8 cellular contexts compared by ENCODE assay signal in the genomic region with DNA sequence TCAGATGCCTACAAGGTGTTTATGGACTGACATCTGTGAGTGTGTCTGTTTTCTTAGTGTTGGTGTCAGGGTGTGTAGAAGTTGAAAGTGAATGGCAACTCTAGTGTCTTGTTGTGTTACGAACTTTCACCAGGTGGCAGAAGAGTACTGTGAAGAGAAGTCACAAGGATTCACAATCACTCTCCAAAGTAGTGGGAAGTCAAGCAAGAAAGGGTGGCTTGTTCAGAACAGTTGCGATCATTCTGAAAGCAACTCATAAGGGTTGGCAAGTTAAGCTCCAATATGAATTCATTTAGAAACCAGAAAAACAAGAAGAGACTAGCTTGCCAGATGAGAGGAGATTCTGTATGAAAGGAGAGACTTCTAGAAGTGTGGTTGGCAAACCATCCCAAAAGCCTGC.
DNase-seq lines count a peak whose midpoint lies in the region; ATAC-seq and TF ChIP-seq lines count a peak whose summit lies in the region.

No MANE protein-coding gene starts in this region.

- no peak overlapping the region for H3K4me3 ChIP-seq in right atrium auricular region

- H3K27me3 ChIP-seq in right atrium auricular region: no peaks in the 10 kb centered on the region

- no peaks in the 10 kb centered on the region for H3K36me3 ChIP-seq in right atrium auricular region

- intact Hi-C loops in Right ventricle myocardium superior (cut with DNase I): loop anchor here (5.0 to 10.0 kb wide), 2 partner anchors 462 to 1080 kb away; partner anchors contain the start of genes CENPL, DARS2 and TNFSF4

- H3K27ac ChIP-seq in right atrium auricular region: no peak overlapping the region

- DNase-seq in Right ventricle myocardium superior (no peak), right atrium auricular region (ENCODE audit: low spot score) (no peak), HT1080 (ENCODE audit: low read depth) (peak; percentile 68), dermis blood vessel endothelial cell (peak; percentile 90), midbrain (lab: John Stamatoyannopoulos, UW) (peak; percentile 17), UCSD-AML1 (lab: John Stamatoyannopoulos, UW; ENCODE audit: unreplicated experiment) (no peak)

- TF ChIP-seq CTCF in right atrium auricular region (IDR thresholded peaks at IDR 0.05): peak in 1 of 2 donors; percentile 71

- H3K4me1 ChIP-seq in right atrium auricular region: peaks cover 0 to 6% of the 10 kb centered on the region in 2 donors

- H3K9me3 ChIP-seq in right atrium auricular region: no peaks in the 10 kb centered on the region

- ATAC-seq in Right ventricle myocardium superior (ENCODE audit: poor library complexity) (peak; percentile 89), GM21576 (IDR thresholded peaks at IDR 0.05; ENCODE audit: unreplicated experiment) (peak; percentile 59), SK-N-SH treated with all-trans-retinoic acid at 6 μM for 48 hours (peak; percentile 87)

TF ChIP-seq in SK-N-SH treated with all-trans-retinoic acid at 6 μM for 48 hours, 23 proteins besides CTCF, POLR2A, EP300 and RAD21:
- TF ChIP-seq ISL1 (CRISPR knock-in tag; IDR thresholded peaks at IDR 0.05): no peak
- TF ChIP-seq OSR1 (CRISPR knock-in tag; IDR thresholded peaks at IDR 0.05): no peak
- TF ChIP-seq ZFP3 (CRISPR knock-in tag; IDR thresholded peaks at IDR 0.05): no peak
- no peak for TF ChIP-seq ZC3H10 (CRISPR knock-in tag; IDR thresholded peaks at IDR 0.05)
- no peak for TF ChIP-seq ZNF70 (CRISPR knock-in tag; IDR thresholded peaks at IDR 0.05)
- TF ChIP-seq ARNTL (CRISPR knock-in tag; IDR thresholded peaks at IDR 0.05; ENCODE audit: borderline replicate concordance, low read depth): no peak
- TF ChIP-seq, protein P1, sequence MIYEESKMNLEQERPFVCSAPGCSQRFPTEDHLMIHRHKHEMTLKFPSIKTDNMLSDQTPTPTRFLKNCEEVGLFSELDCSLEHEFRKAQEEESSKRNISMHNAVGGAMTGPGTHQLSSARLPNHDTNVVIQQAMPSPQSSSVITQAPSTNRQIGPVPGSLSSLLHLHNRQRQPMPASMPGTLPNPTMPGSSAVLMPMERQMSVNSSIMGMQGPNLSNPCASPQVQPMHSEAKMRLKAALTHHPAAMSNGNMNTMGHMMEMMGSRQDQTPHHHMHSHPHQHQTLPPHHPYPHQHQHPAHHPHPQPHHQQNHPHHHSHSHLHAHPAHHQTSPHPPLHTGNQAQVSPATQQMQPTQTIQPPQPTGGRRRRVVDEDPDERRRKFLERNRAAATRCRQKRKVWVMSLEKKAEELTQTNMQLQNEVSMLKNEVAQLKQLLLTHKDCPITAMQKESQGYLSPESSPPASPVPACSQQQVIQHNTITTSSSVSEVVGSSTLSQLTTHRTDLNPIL (CRISPR knock-in tag; IDR thresholded peaks at IDR 0.05; ENCODE audit: low read depth): no peak

Comparison
In these comparisons a context has a peak if more than half of its experiments do, and no peak if none do; other contexts are left out.
1. DNase-seq: peak in HT1080 (single experiment), dermis blood vessel endothelial cell (single experiment) and midbrain (single experiment); none in Right ventricle myocardium superior (single experiment), right atrium auricular region (single experiment) and UCSD-AML1 (single experiment).
2. Peak in every context shown above with its lines, with median percentiles within 50 percentile points of each other: ATAC-seq.